In genomic region chr7:99409192-99409572, GRCh38 we compare ENCODE assay signal across 1 cellular context.
TF ChIP-seq lines count a peak whose summit lies in the region.

No MANE protein-coding gene starts in this region.

TF ChIP-seq in GM23338, 12 proteins besides CTCF, POLR2A, EP300 and RAD21 (continued from another document):
- TF ChIP-seq ZNF462 (CRISPR knock-in tag; IDR thresholded peaks at IDR 0.05) (no peak), REST (IDR thresholded peaks at IDR 0.05; ENCODE audit: unreplicated experiment) (no peak), NANOG (IDR thresholded peaks at IDR 0.05; ENCODE audit: borderline replicate concordance) (no peak), POLR2AphosphoS5 (IDR thresholded peaks at IDR 0.05; ENCODE audit: low read depth) (no peak), CREB1 (CRISPR knock-in tag; IDR thresholded peaks at IDR 0.05; ENCODE audit: low read depth) (no peak), STAT1 (IDR thresholded peaks at IDR 0.05; ENCODE audit: unreplicated experiment) (no peak), EZH2 (IDR thresholded peaks at IDR 0.05; ENCODE audit: low read depth, unreplicated experiment) (no peak), ZNF114 (CRISPR knock-in tag; IDR thresholded peaks at IDR 0.05) (no peak)
